In the genomic region with DNA sequence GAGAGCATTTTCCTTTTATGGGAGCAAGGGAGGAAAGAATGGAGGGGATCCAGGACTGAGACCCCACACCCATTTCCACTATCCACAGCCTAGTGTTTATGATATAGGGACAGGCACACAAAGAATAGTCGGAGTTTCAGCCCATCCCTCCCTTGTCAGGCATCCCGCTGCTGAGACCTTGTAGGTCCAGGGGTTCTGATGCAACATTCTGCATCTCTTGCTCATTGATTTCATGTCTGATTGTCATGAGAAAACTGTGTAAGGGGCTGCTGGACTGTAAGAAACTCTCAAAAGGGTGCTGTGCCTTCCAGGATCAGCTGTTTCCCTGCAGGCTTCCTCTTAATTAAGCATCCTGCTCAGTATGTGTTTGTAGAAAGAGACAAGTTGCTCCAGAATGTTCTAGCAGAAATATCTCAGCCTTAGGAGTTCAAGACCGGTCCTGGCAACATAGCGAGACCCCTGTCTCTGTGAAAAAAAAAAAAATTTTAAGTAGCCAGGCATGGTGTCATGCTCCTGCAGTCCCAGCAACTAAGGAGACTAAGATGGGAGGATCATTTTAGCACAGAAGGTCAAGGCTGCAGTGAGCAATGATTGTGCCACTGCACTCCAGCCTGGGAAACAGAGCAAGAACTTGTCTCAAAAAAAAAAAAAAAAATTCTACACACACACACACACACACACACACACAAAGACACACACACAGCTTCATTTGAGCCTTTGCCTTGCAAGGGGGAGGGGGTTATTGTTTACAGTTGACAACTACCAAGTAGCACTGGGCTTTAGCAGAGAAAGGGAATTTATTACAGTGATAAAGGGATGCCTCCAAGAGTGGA, we compare ENCODE assay signal across 21 cellular contexts. TPM values are rescaled to one million over a fixed set of nuclear protein-coding genes. Genes with fewer than 3 reads are reported as not detected.
DNase-seq lines count a peak whose midpoint lies in the region; ATAC-seq and TF ChIP-seq lines count a peak whose summit lies in the region.
"Had no signal": no experiment of that assay in that cellular context is flagged by ENCODE, and none has a peak within 500 bp of the region (broad histone marks: within the 10 kb centered on the region; RNA-seq: fewer than 3 reads in every experiment).

No MANE protein-coding gene starts in this region.

- H3K4me3 ChIP-seq in Caco-2 (ENCODE audit: low read depth, low read length) (no peak overlapping the region), HUES64 (ENCODE audit: low read length) (no peak overlapping the region), iPS-15b (ENCODE audit: low read depth, low read length) (no peak overlapping the region)
- H3K4me3 ChIP-seq: cardiac muscle cell had no signal

- no peak overlapping the region for H3K27ac ChIP-seq in HUES64 (ENCODE audit: low read depth, low read length)
- H3K27ac ChIP-seq: cardiac muscle cell, neutrophil had no signal

- BruUV-seq in Caco-2 (replicated peaks; lab: Mats Ljungman, UMichigan): no TSS peak

- H3K27me3 Mint-ChIP-seq in Caco-2 (ENCODE audit: insufficient read depth, unreplicated experiment): no peaks in the 10 kb centered on the region

- POLR2A ChIA-PET in Caco-2 (lab: Charles Lee): no interaction called here

- 91% methylated on average over 4 of the region's 4 CpGs for WGBS in HUES64

- no peaks in the 10 kb centered on the region for H3K4me1 Mint-ChIP-seq in Caco-2 (ENCODE audit: low read depth, unreplicated experiment)

- TF ChIP-seq CTCF in Caco-2 (IDR thresholded peaks at IDR 0.05; ENCODE audit: insufficient read depth in 1 of 2, low read depth in 1 of 2, low read length in 1 of 2, severe bottlenecking in 1 of 2, unreplicated experiment in 1 of 2): no peak

- H3K36me3 ChIP-seq in Caco-2 (ENCODE audit: control insufficient read depth, insufficient read depth, low read length) (no peaks in the 10 kb centered on the region), HUES64 (ENCODE audit: insufficient read depth, low read length) (no peaks in the 10 kb centered on the region), iPS-15b (ENCODE audit: control insufficient read depth, insufficient read depth, low read length) (no peaks in the 10 kb centered on the region)
- H3K36me3 ChIP-seq: cardiac muscle cell, neutrophil had no signal

- H3K4me1 ChIP-seq in Caco-2: no peaks in the 10 kb centered on the region
- H3K4me1 ChIP-seq in HUES64 (ENCODE audit: insufficient read depth, low read length): no peaks in the 10 kb centered on the region
- peaks cover 2% of the 10 kb centered on the region for H3K4me1 ChIP-seq in iPS-15b (ENCODE audit: control insufficient read depth, insufficient read depth, low read length)

- H3K27ac Mint-ChIP-seq in Caco-2 (ENCODE audit: unreplicated experiment): peak overlapping the region; percentile 50
- H3K27ac Mint-ChIP-seq: activated naive CD4-positive, alpha-beta T cell treated with anti-CD3 and anti-CD28 coated beads for 36 hours; immature natural killer cell; T-helper 2 cell treated with Interferon-gamma antibody and Interleukin-4, amounts not matched to agents 5 μg/mL and 100 μg/mL, for 36 hours had no signal

- CTCF ChIA-PET in Caco-2 (lab: Charles Lee): no interaction called here

- intact Hi-C loops in Caco-2 (cut with micrococcal nuclease; ENCODE audit: unreplicated experiment): no loop called here

- H3K9ac ChIP-seq in HUES64 (ENCODE audit: low read depth, low read length) (peak overlapping the region; percentile 29; the same call in 1 of the 2 replicates), iPS-15b (ENCODE audit: low read depth, low read length) (peak overlapping the region; percentile 37)

- no peak overlapping the region for H3K4me3 Mint-ChIP-seq in Caco-2 (ENCODE audit: unreplicated experiment)
- H3K4me3 Mint-ChIP-seq: activated naive CD4-positive, alpha-beta T cell treated with anti-CD3 and anti-CD28 coated beads for 36 hours; immature natural killer cell; T-helper 2 cell treated with Interferon-gamma antibody and Interleukin-4, amounts not matched to agents 5 μg/mL and 100 μg/mL, for 36 hours had no signal

- DNase-seq in Caco-2 (peak in 1 of 2 experiments; percentile 29), amniotic epithelial cell (ENCODE audit: low read depth) (peak; percentile 35), D341Med (ENCODE audit: low spot score) (no peak), A172 (ENCODE audit: low spot score) (no peak), NCI-H2196 treated with DMSO at 0.1 percent for 48 hours (lab: John Stamatoyannopoulos, UW; ENCODE audit: unreplicated experiment) (no peak)
- DNase-seq: activated CD4-positive, CD25-positive, alpha-beta regulatory T cell treated with anti-CD3 and anti-CD28 coated beads, Interleukin-2, amount 50 U/mL, for 72 hours; activated CD8-positive, alpha-beta memory T cell treated with anti-CD3 and anti-CD28 coated beads, Interleukin-2, amount 50 U/mL, for 48 hours; activated naive CD4-positive, alpha-beta T cell treated with anti-CD3 and anti-CD28 coated beads for 36 hours; immature natural killer cell; MM.1S; NCI-H2081 treated with DMSO at 0.1 percent for 48 hours; NK-92 treated with Interleukin-12 subunit alpha and Interleukin-12 subunit beta, amount 100 ng/mL, for 24 hours; stimulated activated CD4-positive, alpha-beta T cell treated with anti-CD3 and anti-CD28 coated beads, Interleukin-2, amount 100 ng/mL, for 48 hours had no signal

- H3K9me3 ChIP-seq in Caco-2 (no peaks in the 10 kb centered on the region), HUES64 (ENCODE audit: insufficient read depth, low read depth, low read length) (no peaks in the 10 kb centered on the region), iPS-15b (ENCODE audit: control insufficient read depth, insufficient read depth, low read length) (no peaks in the 10 kb centered on the region)
- H3K9me3 ChIP-seq: neutrophil had no signal

- H3K27me3 ChIP-seq in Caco-2 (replicated peaks; ENCODE audit: control insufficient read depth, insufficient read depth, low read length) (no peaks in the 10 kb centered on the region), HUES64 (ENCODE audit: insufficient read depth, low read length) (no peaks in the 10 kb centered on the region), iPS-15b (ENCODE audit: control insufficient read depth, insufficient read depth, low read length) (no peaks in the 10 kb centered on the region)
- H3K27me3 ChIP-seq: cardiac muscle cell, neutrophil had no signal

- ATAC-seq in HG03025 (IDR thresholded peaks at IDR 0.05; ENCODE audit: low FRiP score, unreplicated experiment): no peak
- ATAC-seq: Right ventricle myocardium inferior, sciatic nerve had no signal

- H3K9me3 Mint-ChIP-seq in Caco-2 (ENCODE audit: unreplicated experiment): no peaks in the 10 kb centered on the region
- H3K9me3 Mint-ChIP-seq: activated naive CD4-positive, alpha-beta T cell treated with anti-CD3 and anti-CD28 coated beads for 36 hours; T-helper 2 cell treated with Interferon-gamma antibody and Interleukin-4, amounts not matched to agents 5 μg/mL and 100 μg/mL, for 36 hours had no signal

- peaks cover 5% of the 10 kb centered on the region for H3K36me3 Mint-ChIP-seq in Caco-2 (ENCODE audit: insufficient read depth, unreplicated experiment)
- H3K36me3 Mint-ChIP-seq: immature natural killer cell had no signal

RNA-seq across cellular contexts. Expression of gene POLR3E, which starts 5.1 kb away (rescaled TPM):
- 68.7 and 70.8 TPM in 2 replicates for total RNA-seq in Caco-2 (2022)
- 37.1 TPM for polyA plus RNA-seq in HUES64 (2013, experiment 1 of 2)
- polyA plus RNA-seq in HUES64 (2013, experiment 2 of 2): 33.0 TPM
- 29.0 and 46.3 TPM in 2 replicates for total RNA-seq in A172 (2014; rRNA removed; shearing (Covaris generic))
